1 cellular context compared by ENCODE assay signal in the genomic region with DNA sequence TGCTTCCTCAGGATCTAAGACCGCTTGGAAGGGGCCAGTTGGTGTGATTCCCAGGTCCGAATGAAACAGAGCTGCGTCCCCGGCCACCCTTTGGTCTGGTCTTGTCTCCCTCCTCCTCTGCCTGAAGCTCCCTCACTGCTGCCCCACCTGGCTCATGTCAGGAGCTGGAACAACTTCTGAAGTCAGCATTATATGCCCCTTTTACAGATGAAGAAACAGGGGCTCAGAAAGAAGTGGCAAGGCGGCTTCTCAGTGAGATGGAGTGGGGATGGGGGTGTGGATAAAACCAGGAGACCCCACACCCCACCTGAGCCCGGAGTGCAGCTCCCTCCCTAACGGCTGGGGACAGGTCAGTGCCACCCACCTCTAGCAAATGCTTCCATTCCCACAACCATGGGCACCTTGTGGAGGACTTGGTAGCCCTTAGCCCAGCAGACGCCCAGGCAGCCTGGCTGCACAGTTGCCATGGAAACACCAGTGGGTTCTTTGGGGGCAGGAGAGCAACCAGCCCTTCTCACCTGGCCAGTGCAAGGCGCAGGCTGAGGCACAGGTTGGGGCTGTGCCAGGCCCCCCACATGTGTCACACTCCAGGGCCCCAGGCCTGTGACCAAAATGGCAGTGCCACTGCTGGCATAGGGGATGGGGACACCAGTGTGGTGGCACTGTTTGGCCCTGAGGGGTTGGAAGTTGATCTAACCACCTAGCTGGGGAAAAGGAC.
TF ChIP-seq lines count a peak whose summit lies in the region.

No MANE protein-coding gene starts in this region.

TF ChIP-seq in IMR-90, 13 proteins besides CTCF, POLR2A, EP300 and RAD21 (continued from another document):
- TF ChIP-seq, protein P1, sequence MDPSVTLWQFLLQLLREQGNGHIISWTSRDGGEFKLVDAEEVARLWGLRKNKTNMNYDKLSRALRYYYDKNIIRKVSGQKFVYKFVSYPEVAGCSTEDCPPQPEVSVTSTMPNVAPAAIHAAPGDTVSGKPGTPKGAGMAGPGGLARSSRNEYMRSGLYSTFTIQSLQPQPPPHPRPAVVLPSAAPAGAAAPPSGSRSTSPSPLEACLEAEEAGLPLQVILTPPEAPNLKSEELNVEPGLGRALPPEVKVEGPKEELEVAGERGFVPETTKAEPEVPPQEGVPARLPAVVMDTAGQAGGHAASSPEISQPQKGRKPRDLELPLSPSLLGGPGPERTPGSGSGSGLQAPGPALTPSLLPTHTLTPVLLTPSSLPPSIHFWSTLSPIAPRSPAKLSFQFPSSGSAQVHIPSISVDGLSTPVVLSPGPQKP (IDR thresholded peaks at IDR 0.05; ENCODE audit: borderline replicate concordance, low read depth, low read length): no peak
- no peak for TF ChIP-seq RFX5 (IDR thresholded peaks at IDR 0.05; ENCODE audit: low read depth, low read length)
- TF ChIP-seq CHD1 (IDR thresholded peaks at IDR 0.05; ENCODE audit: low read depth, low read length): no peak
- no peak for TF ChIP-seq SMC3 (IDR thresholded peaks at IDR 0.05; ENCODE audit: low read depth, low read length)
